ENCODE assay signal across 8 cellular contexts in genomic region chr1:26863677-26864060, GRCh38. TPM values are rescaled to one million over a fixed set of nuclear protein-coding genes. Genes with fewer than 3 reads are reported as not detected.
DNase-seq lines count a peak whose midpoint lies in the region; ATAC-seq, FAIRE-seq and TF ChIP-seq lines count a peak whose summit lies in the region.

No MANE protein-coding gene starts in this region.

- no peak for ATAC-seq in HG03108 (IDR thresholded peaks at IDR 0.05; ENCODE audit: unreplicated experiment)

- no peak for FAIRE-seq in D721Med (lab: Jason Lieb, UNC)

- no peaks in the 10 kb centered on the region for H4K20me1 ChIP-seq in MM.1S (ENCODE audit: insufficient read depth, low read length)

- no peaks in the 10 kb centered on the region for H3K9me2 ChIP-seq in MM.1S (replicated peaks; ENCODE audit: insufficient read depth, low read length)

- H3K9me3 ChIP-seq in MM.1S (replicated peaks; ENCODE audit: insufficient read depth, low read length): no peaks in the 10 kb centered on the region
- no peaks in the 10 kb centered on the region for H3K9me3 ChIP-seq in prostate gland

- H3K9ac ChIP-seq in MM.1S (ENCODE audit: low read length): peak overlapping the region; percentile 88; the same call in 1 of the 2 replicates

- intact Hi-C loops in prostate gland (cut with DNase I): loop anchor here (10.0 kb wide), 1 partner anchor 169 kb away; the partner anchor contains the start of gene ARID1A

- H3F3A ChIP-seq in MM.1S (ENCODE audit: insufficient read depth, low read length): peaks cover 36% of the 10 kb centered on the region

- no peak for TF ChIP-seq POLR2A in prostate gland (IDR thresholded peaks at IDR 0.05)

- peaks cover 19% of the 10 kb centered on the region for H3K4me1 ChIP-seq in MM.1S (ENCODE audit: low read length)
- H3K4me1 ChIP-seq in prostate gland (replicated peaks): peaks cover 7% of the 10 kb centered on the region

- H3K27me3 ChIP-seq in MM.1S (replicated peaks; ENCODE audit: insufficient read depth, low read length) (no peaks in the 10 kb centered on the region), prostate gland (replicated peaks; ENCODE audit: insufficient read depth) (no peaks in the 10 kb centered on the region)

- H3K79me2 ChIP-seq in MM.1S (ENCODE audit: low read length): no peaks in the 10 kb centered on the region

- peak overlapping the region; percentile 96 for H3K4me2 ChIP-seq in MM.1S (ENCODE audit: low read depth, low read length)

- 37% methylated on average over 20 of the region's 20 CpGs for WGBS in prostate gland

- H2AFZ ChIP-seq in MM.1S (ENCODE audit: low read length): no peak overlapping the region

- DNase-seq in COLO668 (lab: John Stamatoyannopoulos, UW; ENCODE audit: unreplicated experiment) (peak; percentile 66), MM.1S (no peak), epithelial cell of esophagus (ENCODE audit: low read depth) (no peak), prostate gland (ENCODE audit: low spot score) (no peak), NCI-H2029 (lab: John Stamatoyannopoulos, UW) (no peak), GM19240 (ENCODE audit: insufficient read length, low spot score) (no peak), D721Med (ENCODE audit: insufficient read length, low spot score) (no peak)

- H3K27ac ChIP-seq in MM.1S (ENCODE audit: low read length): peak overlapping the region; percentile 96; the same call in 1 of the 2 replicates
- H3K27ac ChIP-seq in prostate gland: peak overlapping the region; percentile 99

- no peak for TF ChIP-seq CTCF in MM.1S (IDR thresholded peaks at IDR 0.05; ENCODE audit: low read length)
- TF ChIP-seq CTCF in epithelial cell of esophagus (IDR thresholded peaks at IDR 0.05; ENCODE audit: insufficient read depth, low read depth, low read length, missing control alignments): no peak
- TF ChIP-seq CTCF in prostate gland (IDR thresholded peaks at IDR 0.05): no peak
- TF ChIP-seq CTCF in D721Med (IDR thresholded peaks at IDR 0.05; ENCODE audit: insufficient read depth, missing control alignments): no peak

- H3K4me3 ChIP-seq in MM.1S (ENCODE audit: low read length) (peak overlapping the region; percentile 88), epithelial cell of esophagus (ENCODE audit: low read length) (peak overlapping the region; percentile 99), prostate gland (peak overlapping the region; percentile 39 to 59)

- H3K36me3 ChIP-seq in MM.1S (replicated peaks; ENCODE audit: insufficient read depth, low read length): no peaks in the 10 kb centered on the region
- H3K36me3 ChIP-seq in prostate gland: no peaks in the 10 kb centered on the region

RNA-seq across cellular contexts. Expression of gene SFN, which starts 0.7 kb away (rescaled TPM):
- total RNA-seq in prostate gland: 10 to 100 TPM; 39.2 to 80.7 TPM

RNA-seq across cellular contexts. Expression of gene GPN2, which starts 26.4 kb away (rescaled TPM):
- total RNA-seq in prostate gland: 10 to 100 TPM; 15.7 to 26.0 TPM

RNA-seq across cellular contexts. Expression of gene GPATCH3, which starts 36.6 kb away (rescaled TPM):
- 10 to 100 TPM in 1 of 2 donors, 1 to 10 TPM in 1; 9.2 to 28.2 TPM for total RNA-seq in prostate gland

RNA-seq across cellular contexts. Expression of gene ZDHHC18, which starts 37.2 kb away (rescaled TPM):
- total RNA-seq in prostate gland: 10 to 100 TPM; 20.0 to 30.7 TPM

RNA-seq across cellular contexts. Expression of gene NR0B2, which starts 50.1 kb away (rescaled TPM):
- not detected for total RNA-seq in prostate gland

Comparison
In these comparisons a context has a peak if more than half of its experiments do, and no peak if none do; other contexts are left out.
1. H3K4me3 ChIP-seq: peak in every context shown above with its lines; median percentile 99 in epithelial cell of esophagus; 88 in MM.1S; 49 in prostate gland.